ENCODE assay signal across 8 cellular contexts in genomic region chr10:132163278-132163765, GRCh38.
DNase-seq lines count a peak whose midpoint lies in the region; ATAC-seq lines count a peak whose summit lies in the region.

No MANE protein-coding gene starts in this region.

- DNase-seq in COLO668 (lab: John Stamatoyannopoulos, UW; ENCODE audit: unreplicated experiment) (peak; percentile 72), LoVo (ENCODE audit: low spot score) (peak; percentile 37), iPS-NIHi7 (ENCODE audit: extremely low spot score) (peak; percentile 96)
- peak; percentile 35 for DNase-seq in activated CD4-positive, alpha-beta T cell treated with anti-CD3 and anti-CD28 coated beads, Interleukin-2, amount 50 U/mL, for 1 hour

- peak; percentile 66 for ATAC-seq in GM19452 (IDR thresholded peaks at IDR 0.05; ENCODE audit: unreplicated experiment)
- no peak for ATAC-seq in GM19395 (IDR thresholded peaks at IDR 0.05; ENCODE audit: unreplicated experiment)
- ATAC-seq in GM18907 (IDR thresholded peaks at IDR 0.05; ENCODE audit: unreplicated experiment) = no peak
- ATAC-seq in HG02571 (IDR thresholded peaks at IDR 0.05; ENCODE audit: unreplicated experiment) = no peak

Comparison
In these comparisons a context has a peak if more than half of its experiments do, and no peak if none do; other contexts are left out.
1. DNase-seq: peak in every context shown above with its lines; median percentile 96 in iPS-NIHi7; 72 in COLO668; 37 in LoVo; 35 in activated CD4-positive, alpha-beta T cell treated with anti-CD3 and anti-CD28 coated beads, Interleukin-2, amount 50 U/mL, for 1 hour.